ENCODE assay signal across 20 cellular contexts in genomic region chr3:182940266-182940808, GRCh38.
DNase-seq lines count a peak whose midpoint lies in the region; ATAC-seq lines count a peak whose summit lies in the region.
"Had no signal": no experiment of that assay in that cellular context is flagged by ENCODE, and none has a peak within 500 bp of the region (broad histone marks: within the 10 kb centered on the region; RNA-seq: fewer than 3 reads in every experiment).

No MANE protein-coding gene starts in this region.

- peaks cover 9% of the 10 kb centered on the region for H3K36me3 Mint-ChIP-seq in activated naive CD4-positive, alpha-beta T cell treated with anti-CD3 and anti-CD28 coated beads, Interleukin-2, amount 50 U/mL, for 24 hours
- peaks cover 14% of the 10 kb centered on the region for H3K36me3 Mint-ChIP-seq in activated naive CD4-positive, alpha-beta T cell treated with anti-CD3 and anti-CD28 coated beads, Interleukin-2, amount 10 ng/mL, durations not matched to agents 7 days and 5 days

- peak; percentile 44 to 62 for ATAC-seq in activated CD4-positive, CD25-positive, alpha-beta regulatory T cell treated with anti-CD3 and anti-CD28 coated beads, Interleukin-2, amount 50 U/mL, for 24 hours
- peak; percentile 20 for ATAC-seq in stimulated activated naive CD8-positive, alpha-beta T cell treated with anti-CD3 and anti-CD28 coated beads, Interleukin-15, amount 100 ng/mL, for 72 hours

- no peak overlapping the region for H3K4me3 Mint-ChIP-seq in activated naive CD4-positive, alpha-beta T cell treated with anti-CD3 and anti-CD28 coated beads, Interleukin-2, amount 50 U/mL, for 24 hours
- H3K4me3 Mint-ChIP-seq in activated naive CD4-positive, alpha-beta T cell treated with anti-CD3 and anti-CD28 coated beads, Interleukin-2, amount 10 ng/mL, durations not matched to agents 7 days and 5 days = no peak overlapping the region
- no peak overlapping the region for H3K4me3 Mint-ChIP-seq in stimulated activated naive CD8-positive, alpha-beta T cell treated with anti-CD3 and anti-CD28 coated beads, Interleukin-15, amount 100 ng/mL, for 72 hours
- H3K4me3 Mint-ChIP-seq: B cell; CD4-positive, CD25-positive, alpha-beta regulatory T cell; HFFc6 had no signal

- H3K27ac Mint-ChIP-seq in activated naive CD4-positive, alpha-beta T cell treated with anti-CD3 and anti-CD28 coated beads, Interleukin-2, amount 50 U/mL, for 24 hours = peak overlapping the region; percentile 59
- H3K27ac Mint-ChIP-seq in activated naive CD4-positive, alpha-beta T cell treated with anti-CD3 and anti-CD28 coated beads, Interleukin-2, amount 10 ng/mL, durations not matched to agents 7 days and 5 days = no peak overlapping the region
- peak overlapping the region in 1 of 2 donors; percentile 59 for H3K27ac Mint-ChIP-seq in stimulated activated naive CD8-positive, alpha-beta T cell treated with anti-CD3 and anti-CD28 coated beads, Interleukin-15, amount 100 ng/mL, for 72 hours
- H3K27ac Mint-ChIP-seq: B cell, HFFc6 had no signal

- peaks cover 26% of the 10 kb centered on the region for H3K4me1 Mint-ChIP-seq in activated naive CD4-positive, alpha-beta T cell treated with anti-CD3 and anti-CD28 coated beads, Interleukin-2, amount 50 U/mL, for 24 hours
- peaks cover 10% of the 10 kb centered on the region for H3K4me1 Mint-ChIP-seq in activated naive CD4-positive, alpha-beta T cell treated with anti-CD3 and anti-CD28 coated beads, Interleukin-2, amount 10 ng/mL, durations not matched to agents 7 days and 5 days
- H3K4me1 Mint-ChIP-seq in stimulated activated naive CD8-positive, alpha-beta T cell treated with anti-CD3 and anti-CD28 coated beads, Interleukin-15, amount 100 ng/mL, for 72 hours = peaks cover 17% of the 10 kb centered on the region

- no peaks in the 10 kb centered on the region for H3K9me3 Mint-ChIP-seq in activated naive CD4-positive, alpha-beta T cell treated with anti-CD3 and anti-CD28 coated beads, Interleukin-2, amount 50 U/mL, for 24 hours
- H3K9me3 Mint-ChIP-seq in activated naive CD4-positive, alpha-beta T cell treated with anti-CD3 and anti-CD28 coated beads, Interleukin-2, amount 10 ng/mL, durations not matched to agents 7 days and 5 days = no peaks in the 10 kb centered on the region
- no peaks in the 10 kb centered on the region for H3K9me3 Mint-ChIP-seq in stimulated activated naive CD8-positive, alpha-beta T cell treated with anti-CD3 and anti-CD28 coated beads, Interleukin-15, amount 100 ng/mL, for 72 hours
- H3K9me3 Mint-ChIP-seq: HFFc6 had no signal

- no peaks in the 10 kb centered on the region for H3K27me3 Mint-ChIP-seq in activated naive CD4-positive, alpha-beta T cell treated with anti-CD3 and anti-CD28 coated beads, Interleukin-2, amount 50 U/mL, for 24 hours
- H3K27me3 Mint-ChIP-seq in activated naive CD4-positive, alpha-beta T cell treated with anti-CD3 and anti-CD28 coated beads, Interleukin-2, amount 10 ng/mL, durations not matched to agents 7 days and 5 days = no peaks in the 10 kb centered on the region
- no peaks in the 10 kb centered on the region for H3K27me3 Mint-ChIP-seq in stimulated activated naive CD8-positive, alpha-beta T cell treated with anti-CD3 and anti-CD28 coated beads, Interleukin-15, amount 100 ng/mL, for 72 hours
- H3K27me3 Mint-ChIP-seq: B cell; CD4-positive, CD25-positive, alpha-beta regulatory T cell had no signal

- no peak for DNase-seq in activated CD4-positive, CD25-positive, alpha-beta regulatory T cell treated with anti-CD3 and anti-CD28 coated beads, Interleukin-2, amount 50 U/mL, for 72 hours
- DNase-seq in activated naive CD4-positive, alpha-beta T cell treated with anti-CD3 and anti-CD28 coated beads, Interleukin-2, amount 10 ng/mL, durations not matched to agents 7 days and 5 days = no peak
- peak; percentile 6 for DNase-seq in globus pallidus (ENCODE audit: low spot score)
- no peak for DNase-seq in stimulated activated naive CD8-positive, alpha-beta T cell treated with anti-CD3 and anti-CD28 coated beads, Interleukin-15, amount 100 ng/mL, for 72 hours
- DNase-seq in GF-D8 (lab: John Stamatoyannopoulos, UW) = no peak
- no peak for DNase-seq in DMS153 treated with DMSO at 0.1 percent for 48 hours (lab: John Stamatoyannopoulos, UW; ENCODE audit: unreplicated experiment)
- DNase-seq: Caco-2; CD4-positive, CD25-positive, alpha-beta regulatory T cell; GDM1; H7; HFFc6; IMR-90; NCI-H1417 treated with DMSO at 0.1 percent for 48 hours; NCI-H187 treated with DMSO at 0.1 percent for 48 hours; NCI-H2227 treated with DMSO at 0.1 percent for 48 hours; NCI-H510A treated with DMSO at 0.1 percent for 48 hours; NCI-H82 had no signal

- CTCF ChIA-PET in activated naive CD4-positive, alpha-beta T cell treated with anti-CD3 and anti-CD28 coated beads, Interleukin-2, amount 10 ng/mL, durations not matched to agents 7 days and 5 days (lab: Charles Lee) = no interaction called here
